In the genomic region with DNA sequence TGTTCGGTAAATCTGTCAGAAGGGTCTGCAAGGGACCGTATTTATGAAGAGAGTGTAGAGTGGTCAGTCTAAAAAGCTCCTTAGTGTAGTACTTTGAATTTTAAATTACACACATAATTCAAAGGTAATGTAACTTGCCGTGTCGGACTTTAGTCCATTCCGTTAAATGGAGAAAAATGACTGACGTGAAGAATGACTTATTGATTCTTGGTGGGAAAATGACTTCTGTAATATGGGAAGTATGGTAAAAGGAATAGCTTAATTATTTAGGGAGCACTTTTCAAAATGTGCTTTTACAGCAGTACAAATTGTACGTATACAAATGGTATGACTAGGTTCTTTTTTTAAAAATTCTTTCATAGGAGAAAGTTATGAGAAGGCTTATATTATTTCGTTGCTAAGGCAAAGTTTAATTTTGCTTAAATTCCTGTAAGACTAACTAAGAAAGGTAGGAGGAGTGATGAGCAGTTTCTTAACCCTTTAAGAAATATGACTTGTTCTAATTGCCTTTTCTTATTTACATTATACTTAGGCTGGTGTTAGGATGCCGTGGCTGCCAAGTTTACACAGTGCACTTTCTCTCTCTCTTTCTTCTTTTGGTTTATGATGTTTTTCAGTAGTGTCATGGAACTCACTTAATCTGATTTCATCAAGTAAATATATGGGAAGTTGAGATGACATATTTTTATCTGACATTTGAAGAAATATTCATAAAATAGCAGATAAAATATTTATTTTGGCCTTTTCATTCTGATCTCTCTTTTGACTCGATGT, we compare ENCODE assay signal across 29 cellular contexts.
A peak's percentile ranks its signal among the peaks of the same experiment; 100 is the strongest.
DNase-seq lines count a peak whose midpoint lies in the region; ATAC-seq and TF ChIP-seq lines count a peak whose summit lies in the region.
"Had no signal": no experiment of that assay in that cellular context is flagged by ENCODE, and none has a peak within 500 bp of the region (broad histone marks: within the 10 kb centered on the region; RNA-seq: fewer than 3 reads in every experiment).

No MANE protein-coding gene starts in this region.

- H3K36me3 Mint-ChIP-seq in GM23338 (ENCODE audit: low read depth) (no peaks in the 10 kb centered on the region; the same call in 2 of the 3 replicates), brain (no peaks in the 10 kb centered on the region), neural crest cell (ENCODE audit: low read depth) (no peaks in the 10 kb centered on the region)
- H3K36me3 Mint-ChIP-seq: natural killer cell treated with Interleukin-12 subunit alpha and Interleukin-12 subunit beta and Interleukin-15 and Interleukin-18, amount 100 ng/mL, for 72 hours had no signal

- TF ChIP-seq CTCF in GM23338 (conservative IDR thresholded peaks at IDR 0.05; ENCODE audit: low read depth in 2 of 2), result no peak
- TF ChIP-seq CTCF in HEK293 (tag by site-specific recombination; IDR thresholded peaks at IDR 0.05), result no peak
- no peak for TF ChIP-seq CTCF in brain (conservative IDR thresholded peaks at IDR 0.05)
- no peak for TF ChIP-seq CTCF in neural crest cell (conservative IDR thresholded peaks at IDR 0.05)
- no peak for TF ChIP-seq CTCF in left lung (IDR thresholded peaks at IDR 0.05)

- H3K9me2 ChIP-seq in GM23338 (ENCODE audit: insufficient read depth), result peaks cover 6% of the 10 kb centered on the region; the same call in 1 of the 2 replicates

- no peak overlapping the region for H3K27ac ChIP-seq in GM23338 (ENCODE audit: low read depth)
- 0 out of 2 replicates have a peak overlapping the region, but pooled peaks have one; percentile 26 for H3K27ac ChIP-seq in HEK293 (ENCODE audit: extremely low read depth, low read depth, low read length)
- H3K27ac ChIP-seq in left lung, result no peak overlapping the region
- H3K27ac ChIP-seq: brain microvascular endothelial cell, esophagus muscularis mucosa, SJSA1 had no signal

- H3K27ac Mint-ChIP-seq in GM23338 (peak overlapping the region; percentile 11; the same call in 1 of the 2 replicates), brain (peak overlapping the region in 2 of 5 experiments; percentile 11 to 38), neural crest cell (ENCODE audit: unreplicated experiment) (no peak overlapping the region)
- H3K27ac Mint-ChIP-seq: activated CD4-positive, alpha-beta T cell treated with anti-CD3 and anti-CD28 coated beads for 36 hours; activated naive CD8-positive, alpha-beta T cell treated with anti-CD3 and anti-CD28 coated beads, Interleukin-2, amount 50 U/mL, for 24 hours; activated T-cell treated with anti-CD3 and anti-CD28 coated beads, Interleukin-2, amount 50 U/mL, for 24 hours; CD4-positive, CD25-positive, alpha-beta regulatory T cell; natural killer cell treated with Interleukin-12 subunit alpha and Interleukin-12 subunit beta and Interleukin-15 and Interleukin-18, amount 100 ng/mL, for 72 hours; stimulated activated naive CD8-positive, alpha-beta T cell treated with anti-CD3 and anti-CD28 coated beads, Interleukin-15, amount 100 ng/mL, for 72 hours; T-cell had no signal

- H3K79me2 ChIP-seq in GM23338 (replicated peaks; ENCODE audit: insufficient read depth), result no peaks in the 10 kb centered on the region

- H3K4me1 Mint-ChIP-seq in GM23338 (peaks cover 43% of the 10 kb centered on the region), brain (peaks cover 56% of the 10 kb centered on the region), neural crest cell (peaks cover 56% of the 10 kb centered on the region)
- H3K4me1 Mint-ChIP-seq: activated CD4-positive, alpha-beta T cell treated with anti-CD3 and anti-CD28 coated beads for 36 hours; activated naive CD8-positive, alpha-beta T cell treated with anti-CD3 and anti-CD28 coated beads, Interleukin-2, amount 50 U/mL, for 24 hours; stimulated activated naive CD8-positive, alpha-beta T cell treated with anti-CD3 and anti-CD28 coated beads, Interleukin-15, amount 100 ng/mL, for 72 hours; T-cell had no signal

- H3K27me3 ChIP-seq in GM23338 (ENCODE audit: insufficient read depth) (no peaks in the 10 kb centered on the region), left lung (no peaks in the 10 kb centered on the region)
- H3K27me3 ChIP-seq: brain microvascular endothelial cell, esophagus muscularis mucosa, Peyer's patch, SJSA1, transverse colon had no signal

- H3K4me2 ChIP-seq in GM23338, result no peak overlapping the region

- H3K27me3 Mint-ChIP-seq in GM23338 (ENCODE audit: insufficient read depth, low read depth, poor library complexity) (no peaks in the 10 kb centered on the region), brain (peaks cover 4% of the 10 kb centered on the region), neural crest cell (ENCODE audit: low read depth) (peaks cover 3% of the 10 kb centered on the region)
- H3K27me3 Mint-ChIP-seq: activated CD4-positive, alpha-beta T cell treated with anti-CD3 and anti-CD28 coated beads for 36 hours; activated naive CD8-positive, alpha-beta T cell treated with anti-CD3 and anti-CD28 coated beads, Interleukin-2, amount 50 U/mL, for 24 hours; activated T-cell treated with anti-CD3 and anti-CD28 coated beads, Interleukin-2, amount 50 U/mL, for 24 hours; CD4-positive, CD25-positive, alpha-beta regulatory T cell; stimulated activated naive CD8-positive, alpha-beta T cell treated with anti-CD3 and anti-CD28 coated beads, Interleukin-15, amount 100 ng/mL, for 72 hours; T-cell had no signal

- H3K4me3 ChIP-seq in GM23338, result no peak overlapping the region
- H3K4me3 ChIP-seq in HEK293 (ENCODE audit: low read depth, low read length), result no peak overlapping the region
- no peak overlapping the region for H3K4me3 ChIP-seq in left lung
- H3K4me3 ChIP-seq: esophagus muscularis mucosa, Peyer's patch, SJSA1, transverse colon had no signal

- ATAC-seq in GM23338, result no peak
- ATAC-seq in left lung, result no peak
- ATAC-seq: activated CD4-positive, alpha-beta T cell treated with anti-CD3 and anti-CD28 coated beads for 36 hours; activated naive CD8-positive, alpha-beta T cell treated with anti-CD3 and anti-CD28 coated beads, Interleukin-2, amount 50 U/mL, for 24 hours; natural killer cell treated with Interleukin-12 subunit alpha and Interleukin-12 subunit beta and Interleukin-15 and Interleukin-18, amount 100 ng/mL, for 72 hours; stimulated activated naive CD8-positive, alpha-beta T cell treated with anti-CD3 and anti-CD28 coated beads, Interleukin-15, amount 100 ng/mL, for 72 hours; T-cell had no signal

- no peaks in the 10 kb centered on the region for H3K36me3 ChIP-seq in GM23338 (ENCODE audit: insufficient read depth)
- no peaks in the 10 kb centered on the region for H3K36me3 ChIP-seq in HEK293 (ENCODE audit: control insufficient read depth in 2 of 2, insufficient read depth in 1 of 2, low read length in 2 of 2)
- no peaks in the 10 kb centered on the region for H3K36me3 ChIP-seq in left lung
- H3K36me3 ChIP-seq: brain microvascular endothelial cell, esophagus muscularis mucosa, Peyer's patch, SJSA1, transverse colon had no signal

- POLR2A ChIA-PET in HEK293 (lab: Yijun Ruan, JAX), result no interaction called here

- H3K4me1 ChIP-seq in GM23338 (ENCODE audit: insufficient read depth) (peaks cover 11% of the 10 kb centered on the region), HEK293 (ENCODE audit: control insufficient read depth, insufficient read depth, low read length) (peaks cover 23% of the 10 kb centered on the region), left lung (peaks cover 3 to 13% of the 10 kb centered on the region in 2 donors)

- H3K9me3 Mint-ChIP-seq in GM23338 (no peaks in the 10 kb centered on the region; the same call in 2 of the 3 replicates), brain (peaks cover 0 to 3% (median 0%) of the 10 kb centered on the region in 5 experiments), neural crest cell (peaks cover 3% of the 10 kb centered on the region)
- H3K9me3 Mint-ChIP-seq: activated T-cell treated with anti-CD3 and anti-CD28 coated beads, Interleukin-2, amount 50 U/mL, for 24 hours; natural killer cell treated with Interleukin-12 subunit alpha and Interleukin-12 subunit beta and Interleukin-15 and Interleukin-18, amount 100 ng/mL, for 72 hours had no signal

- no peaks in the 10 kb centered on the region for H3F3A ChIP-seq in GM23338 (replicated peaks; ENCODE audit: low read depth)

- DNase-seq in GM23338 (ENCODE audit: low spot score) (no peak), neural crest cell (ENCODE audit: low read depth, low spot score) (no peak), T-helper 9 cell (no peak), left lung (no peak), C1 segment of cervical spinal cord (lab: John Stamatoyannopoulos, UW) (no peak)
- DNase-seq: activated CD4-positive, alpha-beta T cell treated with anti-CD3 and anti-CD28 coated beads for 36 hours; activated CD8-positive, alpha-beta memory T cell treated with anti-CD3 and anti-CD28 coated beads for 24 hours; activated gamma-delta T cell treated with Interleukin-2 at 50 U/mL for 16 hours; activated naive CD8-positive, alpha-beta T cell treated with anti-CD3 and anti-CD28 coated beads, Interleukin-2, amount 50 U/mL, for 24 hours; activated T-cell treated with anti-CD3 and anti-CD28 coated beads, Interleukin-2, amount 50 U/mL, for 24 hours; brain microvascular endothelial cell; CD4-positive, CD25-positive, alpha-beta regulatory T cell; effector CD4-positive, alpha-beta T cell; foreskin melanocyte; H7; IMR-90; midbrain; NCI-H1436; NCI-H524; Peyer's patch; stimulated activated CD4-positive, alpha-beta T cell treated with anti-CD3 and anti-CD28 coated beads, Interleukin-15, amount 100 ng/mL, for 24 hours; stimulated activated naive CD8-positive, alpha-beta T cell treated with anti-CD3 and anti-CD28 coated beads, Interleukin-15, amount 100 ng/mL, for 72 hours; T-cell; transverse colon had no signal

- no peak overlapping the region for H2AFZ ChIP-seq in GM23338

- 0 out of 3 replicates have a peak overlapping the region, but pooled peaks have one; percentile 7 for H3K4me3 Mint-ChIP-seq in GM23338
- peak overlapping the region in 3 of 5 experiments; percentile 22 to 46 (median 38) for H3K4me3 Mint-ChIP-seq in brain
- H3K4me3 Mint-ChIP-seq in neural crest cell, result peak overlapping the region; percentile 58
- H3K4me3 Mint-ChIP-seq: activated CD4-positive, alpha-beta T cell treated with anti-CD3 and anti-CD28 coated beads for 36 hours; activated naive CD8-positive, alpha-beta T cell treated with anti-CD3 and anti-CD28 coated beads, Interleukin-2, amount 50 U/mL, for 24 hours; activated T-cell treated with anti-CD3 and anti-CD28 coated beads, Interleukin-2, amount 50 U/mL, for 24 hours; CD4-positive, CD25-positive, alpha-beta regulatory T cell; natural killer cell treated with Interleukin-12 subunit alpha and Interleukin-12 subunit beta and Interleukin-15 and Interleukin-18, amount 100 ng/mL, for 72 hours; stimulated activated naive CD8-positive, alpha-beta T cell treated with anti-CD3 and anti-CD28 coated beads, Interleukin-15, amount 100 ng/mL, for 72 hours; T-cell had no signal

- CTCF ChIA-PET in HEK293 (lab: Yijun Ruan, JAX), result interaction anchor here (0.6 to 1.1 kb wide), 2 partner anchors 12 to 56 kb away, joined by 3 read pairs; no protein-coding TSS in a partner anchor

- no peaks in the 10 kb centered on the region for H3K9me3 ChIP-seq in HEK293 (ENCODE audit: control insufficient read depth, insufficient read depth, low read depth, low read length)
- no peaks in the 10 kb centered on the region for H3K9me3 ChIP-seq in left lung
- H3K9me3 ChIP-seq: esophagus muscularis mucosa, Peyer's patch, SJSA1, transverse colon had no signal

- H4K20me1 ChIP-seq in GM23338 (replicated peaks; ENCODE audit: insufficient read depth), result no peaks in the 10 kb centered on the region

- intact Hi-C loops in left lung (cut with DNase I), result no loop called here

Comparison
In these comparisons a context has a peak if more than half of its experiments do, and no peak if none do; other contexts are left out.
1. H3K4me3 Mint-ChIP-seq: peak in every context shown above with its lines; median percentile 58 in neural crest cell; 38 in brain; 7 in GM23338.